In the genomic region with DNA sequence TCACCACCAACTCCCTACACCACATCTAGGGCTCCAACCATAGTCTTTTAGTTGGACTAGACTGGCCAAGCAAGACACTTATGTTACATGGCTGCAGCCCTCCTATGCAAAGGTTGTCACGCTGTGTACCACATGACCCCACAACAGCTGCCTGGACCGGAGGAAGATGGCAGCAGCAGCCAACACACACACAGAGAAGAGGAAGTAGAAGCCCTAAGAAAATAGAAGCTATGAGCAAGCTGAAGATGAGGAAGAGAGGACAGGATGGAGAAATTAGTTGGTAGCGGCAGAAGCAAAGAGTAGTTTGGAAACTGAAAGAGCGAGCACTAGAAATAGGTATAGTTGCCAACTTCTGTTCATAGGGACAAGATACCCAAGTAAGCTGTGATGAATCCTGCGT, we compare ENCODE assay signal across 11 cellular contexts.
DNase-seq lines count a peak whose midpoint lies in the region; ATAC-seq and TF ChIP-seq lines count a peak whose summit lies in the region.
"Had no signal": no experiment of that assay in that cellular context is flagged by ENCODE, and none has a peak within 500 bp of the region (broad histone marks: within the 10 kb centered on the region; RNA-seq: fewer than 3 reads in every experiment).

No MANE protein-coding gene starts in this region.

- no peaks in the 10 kb centered on the region for H3K36me3 Mint-ChIP-seq in activated T-helper 1 cell treated with anti-CD3 and anti-CD28 coated beads, Interleukin-12 subunit alpha, Interleukin-12 subunit beta, Interleukin-2, Interleukin-4 antibody, amounts not matched to agents 30 ng/mL and 10 ng/mL and 1 ng/mL, durations not matched to agents 14 hours and 24 hours and 36 hours (ENCODE audit: low read depth)

- H3K4me3 Mint-ChIP-seq in activated T-helper 1 cell treated with anti-CD3 and anti-CD28 coated beads, Interleukin-12 subunit alpha, Interleukin-12 subunit beta, Interleukin-2, Interleukin-4 antibody, amounts not matched to agents 30 ng/mL and 10 ng/mL and 1 ng/mL, durations not matched to agents 14 hours and 24 hours and 36 hours: no peak overlapping the region
- H3K4me3 Mint-ChIP-seq: activated CD4-positive, alpha-beta T cell treated with anti-CD3 and anti-CD28 coated beads, Interleukin-2, amount 10 ng/mL, durations not matched to agents 7 days and 5 days had no signal

- no peaks in the 10 kb centered on the region for H3K4me1 ChIP-seq in heart left ventricle
- H3K4me1 ChIP-seq: HAP-1, parathyroid adenoma had no signal

- intact Hi-C loops in activated T-helper 1 cell treated with anti-CD3 and anti-CD28 coated beads, Interleukin-12 subunit alpha, Interleukin-12 subunit beta, Interleukin-2, Interleukin-4 antibody, amounts not matched to agents 30 ng/mL and 10 ng/mL and 1 ng/mL, durations not matched to agents 14 hours and 24 hours and 36 hours (cut with micrococcal nuclease): no loop called here
- intact Hi-C loops in heart left ventricle (cut with DNase I): no loop called here

- no peaks in the 10 kb centered on the region for H3K9me3 ChIP-seq in heart left ventricle
- H3K9me3 ChIP-seq: HAP-1 had no signal

- TF ChIP-seq POLR2A in heart left ventricle (IDR thresholded peaks at IDR 0.05): no peak

- H3K27me3 ChIP-seq in heart left ventricle: no peaks in the 10 kb centered on the region

- H3K36me3 ChIP-seq in heart left ventricle: no peaks in the 10 kb centered on the region
- H3K36me3 ChIP-seq: HAP-1 had no signal

- peaks cover 4% of the 10 kb centered on the region for H3K27me3 Mint-ChIP-seq in activated T-helper 1 cell treated with anti-CD3 and anti-CD28 coated beads, Interleukin-12 subunit alpha, Interleukin-12 subunit beta, Interleukin-2, Interleukin-4 antibody, amounts not matched to agents 30 ng/mL and 10 ng/mL and 1 ng/mL, durations not matched to agents 14 hours and 24 hours and 36 hours (ENCODE audit: insufficient read depth)

- no peaks in the 10 kb centered on the region for H3K9me3 Mint-ChIP-seq in activated T-helper 1 cell treated with anti-CD3 and anti-CD28 coated beads, Interleukin-12 subunit alpha, Interleukin-12 subunit beta, Interleukin-2, Interleukin-4 antibody, amounts not matched to agents 30 ng/mL and 10 ng/mL and 1 ng/mL, durations not matched to agents 14 hours and 24 hours and 36 hours
- H3K9me3 Mint-ChIP-seq: activated CD4-positive, alpha-beta T cell treated with anti-CD3 and anti-CD28 coated beads, Interleukin-2, amount 10 ng/mL, durations not matched to agents 7 days and 5 days had no signal

- no peak overlapping the region for H3K27ac Mint-ChIP-seq in activated T-helper 1 cell treated with anti-CD3 and anti-CD28 coated beads, Interleukin-12 subunit alpha, Interleukin-12 subunit beta, Interleukin-2, Interleukin-4 antibody, amounts not matched to agents 30 ng/mL and 10 ng/mL and 1 ng/mL, durations not matched to agents 14 hours and 24 hours and 36 hours
- H3K27ac Mint-ChIP-seq: activated CD4-positive, alpha-beta T cell treated with anti-CD3 and anti-CD28 coated beads, Interleukin-2, amount 10 ng/mL, durations not matched to agents 7 days and 5 days had no signal

- TF ChIP-seq CTCF in GM12865 (IDR thresholded peaks at IDR 0.05; ENCODE audit: insufficient read depth, low read depth, low read length, missing control alignments): no peak
- no peak for TF ChIP-seq CTCF in heart left ventricle (IDR thresholded peaks at IDR 0.05)

- DNase-seq in GM12865 (ENCODE audit: low read depth) (peak; percentile 84), RPMI8226 (peak; percentile 17), anterior cingulate cortex (lab: John Stamatoyannopoulos, UW) (no peak), heart left ventricle (no peak), AG08395 (ENCODE audit: low spot score) (no peak)
- no peak for DNase-seq in activated T-helper 1 cell treated with anti-CD3 and anti-CD28 coated beads, Interleukin-12 subunit alpha, Interleukin-12 subunit beta, Interleukin-2, Interleukin-4 antibody, amounts not matched to agents 30 ng/mL and 10 ng/mL and 1 ng/mL, durations not matched to agents 14 hours and 24 hours and 36 hours (ENCODE audit: low spot score)
- DNase-seq: activated CD4-positive, alpha-beta T cell treated with anti-CD3 and anti-CD28 coated beads, Interleukin-2, amount 10 ng/mL, durations not matched to agents 7 days and 5 days had no signal

- H3K27ac ChIP-seq in heart left ventricle: no peak overlapping the region
- H3K27ac ChIP-seq: parathyroid adenoma had no signal

- H3K4me1 Mint-ChIP-seq in activated T-helper 1 cell treated with anti-CD3 and anti-CD28 coated beads, Interleukin-12 subunit alpha, Interleukin-12 subunit beta, Interleukin-2, Interleukin-4 antibody, amounts not matched to agents 30 ng/mL and 10 ng/mL and 1 ng/mL, durations not matched to agents 14 hours and 24 hours and 36 hours (ENCODE audit: low read depth): no peaks in the 10 kb centered on the region
- H3K4me1 Mint-ChIP-seq: activated CD4-positive, alpha-beta T cell treated with anti-CD3 and anti-CD28 coated beads, Interleukin-2, amount 10 ng/mL, durations not matched to agents 7 days and 5 days had no signal

- ATAC-seq in GM21360 (IDR thresholded peaks at IDR 0.05; ENCODE audit: unreplicated experiment) (peak; percentile 75), HG03135 (IDR thresholded peaks at IDR 0.05; ENCODE audit: unreplicated experiment) (peak; percentile 67), heart left ventricle (no peak)

- WGBS in heart left ventricle, 4 donors: 82 to 88% (median 86%) methylated on average over 5 of the region's 5 CpGs

- H3K4me3 ChIP-seq in GM12865 (ENCODE audit: low read depth, low read length) (no peak overlapping the region), heart left ventricle (no peak overlapping the region)
- H3K4me3 ChIP-seq: HAP-1 had no signal

Comparison
In these comparisons a context has a peak if more than half of its experiments do, and no peak if none do; other contexts are left out.
1. DNase-seq: peak in GM12865 (single experiment) and RPMI8226 (single experiment); none in activated T-helper 1 cell treated with anti-CD3 and anti-CD28 coated beads, Interleukin-12 subunit alpha, Interleukin-12 subunit beta, Interleukin-2, Interleukin-4 antibody, amounts not matched to agents 30 ng/mL and 10 ng/mL and 1 ng/mL, durations not matched to agents 14 hours and 24 hours and 36 hours (single experiment), anterior cingulate cortex (0 of 58), heart left ventricle (0 of 5) and AG08395 (single experiment).
2. ATAC-seq: peak in GM21360 (single experiment) and HG03135 (single experiment); none in heart left ventricle (0 of 4).